28 cellular contexts compared by ENCODE assay signal in the genomic region with DNA sequence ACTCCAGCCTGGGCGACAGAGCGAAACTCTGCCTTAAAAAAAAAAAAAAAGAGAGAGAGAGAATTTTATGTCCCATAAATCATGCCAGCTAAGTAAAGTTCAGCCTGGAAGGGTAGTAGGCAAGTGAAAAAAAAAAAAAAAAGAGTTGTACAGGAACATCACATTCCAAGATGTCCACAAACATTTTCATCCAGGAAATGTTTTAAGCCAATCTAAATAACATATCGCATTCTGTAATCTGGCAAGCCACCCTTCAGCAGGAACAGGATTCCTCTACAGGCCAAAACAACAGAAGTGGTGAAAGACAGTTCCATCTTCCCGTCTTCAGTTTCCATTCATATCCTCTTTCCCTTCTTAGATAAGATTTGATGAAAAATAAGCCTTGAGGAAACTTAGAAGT.
"Had no signal": no experiment of that assay in that cellular context is flagged by ENCODE, and none has a peak within 500 bp of the region (broad histone marks: within the 10 kb centered on the region; RNA-seq: fewer than 3 reads in every experiment).

No MANE protein-coding gene starts in this region.

- DNase-seq: hypothalamus; immature natural killer cell; kidney; left colon; left lung; lower lobe of right lung; mesendoderm; naive B cell; natural killer cell; nephron progenitor cell; occipital lobe; ovary; stimulated activated CD4-positive, alpha-beta T cell treated with anti-CD3 and anti-CD28 coated beads, Interleukin-4, amount 100 ng/mL, for 24 hours; stimulated activated naive CD4-positive, alpha-beta T cell; tibial artery; trophoblast cell; upper lobe of right lung had no signal

- ATAC-seq: left colon; left lung; lower lobe of right lung; natural killer cell; sciatic nerve; stimulated activated effector memory CD8-positive, alpha-beta T cell treated with anti-CD3 and anti-CD28 coated beads, Interleukin-12 subunit alpha, Interleukin-12 subunit beta, amount 100 ng/mL, for 72 hours; upper lobe of right lung had no signal

- H3K36me3 Mint-ChIP-seq: mesothelial cell of epicardium; naive B cell; neural progenitor cell; stimulated activated effector memory CD8-positive, alpha-beta T cell treated with anti-CD3 and anti-CD28 coated beads, Interleukin-12 subunit alpha, Interleukin-12 subunit beta, amount 100 ng/mL, for 72 hours had no signal

- H3K9me3 Mint-ChIP-seq: neural progenitor cell had no signal

- H3K9me3 ChIP-seq: lower lobe of right lung, neutrophil, ovary, right atrium auricular region, suprapubic skin, thoracic aorta, tibial artery, upper lobe of right lung had no signal

- H2AFZ ChIP-seq: neural progenitor cell had no signal

- H3K4me3 ChIP-seq: left lung, lower lobe of right lung, neural progenitor cell, ovary, right atrium auricular region, skin epidermis, suprapubic skin, thoracic aorta, tibial artery, upper lobe of right lung had no signal

- H3K27ac Mint-ChIP-seq: immature natural killer cell; mesothelial cell of epicardium; natural killer cell; nephron progenitor cell; neural progenitor cell; progenitor cell of endocrine pancreas; stimulated activated effector memory CD8-positive, alpha-beta T cell treated with anti-CD3 and anti-CD28 coated beads, Interleukin-12 subunit alpha, Interleukin-12 subunit beta, amount 100 ng/mL, for 72 hours; stimulated activated naive CD8-positive, alpha-beta T cell treated with anti-CD3 and anti-CD28 coated beads, Interleukin-15, Interleukin-2, amounts not matched to agents 100 ng/mL and 50 ng/mL, for 24 hours had no signal

- H3K27me3 Mint-ChIP-seq: naive B cell; progenitor cell of endocrine pancreas; stimulated activated naive CD8-positive, alpha-beta T cell treated with anti-CD3 and anti-CD28 coated beads, Interleukin-15, Interleukin-2, amounts not matched to agents 100 ng/mL and 50 ng/mL, for 24 hours had no signal

- H3K4me1 Mint-ChIP-seq: immature natural killer cell; naive B cell; natural killer cell; nephron progenitor cell; neural progenitor cell; stimulated activated effector memory CD8-positive, alpha-beta T cell treated with anti-CD3 and anti-CD28 coated beads, Interleukin-12 subunit alpha, Interleukin-12 subunit beta, amount 100 ng/mL, for 72 hours had no signal

- H3K4me3 Mint-ChIP-seq: immature natural killer cell; mesothelial cell of epicardium; naive B cell; natural killer cell; nephron progenitor cell; neural progenitor cell; stimulated activated effector memory CD8-positive, alpha-beta T cell treated with anti-CD3 and anti-CD28 coated beads, Interleukin-12 subunit alpha, Interleukin-12 subunit beta, amount 100 ng/mL, for 72 hours; stimulated activated naive CD8-positive, alpha-beta T cell treated with anti-CD3 and anti-CD28 coated beads, Interleukin-15, Interleukin-2, amounts not matched to agents 100 ng/mL and 50 ng/mL, for 24 hours had no signal

- H3K27ac ChIP-seq: left lung, lower lobe of right lung, neural progenitor cell, neutrophil, ovary, right atrium auricular region, skin epidermis, suprapubic skin, thoracic aorta, tibial artery, upper lobe of right lung had no signal

- H3K4me1 ChIP-seq: left lung, lower lobe of right lung, neural progenitor cell, right atrium auricular region, suprapubic skin, tibial artery, upper lobe of right lung had no signal

- H3K27me3 ChIP-seq: left lung, neural progenitor cell, neutrophil, ovary, right atrium auricular region, suprapubic skin, tibial artery, upper lobe of right lung had no signal

- H3K4me2 ChIP-seq: neural progenitor cell had no signal

- H3K36me3 ChIP-seq: left lung, lower lobe of right lung, neural progenitor cell, neutrophil, ovary, right atrium auricular region, suprapubic skin, thoracic aorta, tibial artery, upper lobe of right lung had no signal

- H3K9ac ChIP-seq: neural progenitor cell had no signal
